9 cellular contexts compared by ENCODE assay signal in the genomic region with DNA sequence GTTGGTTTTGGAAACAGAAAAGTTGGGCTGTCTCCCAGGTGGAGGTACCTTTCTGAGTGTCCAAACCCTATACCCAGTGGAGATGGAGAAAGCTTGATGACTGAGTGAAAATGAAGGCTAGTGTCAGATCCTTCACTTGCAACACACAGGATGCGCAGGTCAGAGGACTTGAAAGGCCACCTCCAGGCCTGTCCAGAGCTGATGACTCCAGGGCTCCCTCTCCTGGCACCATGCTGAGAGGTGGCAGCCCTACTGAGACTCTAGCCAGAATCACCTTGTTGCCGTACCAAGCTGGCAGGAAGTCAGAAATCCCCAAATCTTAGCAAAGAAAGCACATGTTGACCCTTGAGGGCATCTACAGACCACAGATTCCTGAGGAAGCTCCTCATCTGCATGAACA. TPM values are rescaled to one million over a fixed set of nuclear protein-coding genes. Genes with fewer than 3 reads are reported as not detected.
A peak's percentile ranks its signal among the peaks of the same experiment; 100 is the strongest.
DNase-seq lines count a peak whose midpoint lies in the region; ATAC-seq and TF ChIP-seq lines count a peak whose summit lies in the region.
"Had no signal": no experiment of that assay in that cellular context is flagged by ENCODE, and none has a peak within 500 bp of the region (broad histone marks: within the 10 kb centered on the region; RNA-seq: fewer than 3 reads in every experiment).

No MANE protein-coding gene starts in this region.

- DNase-seq in ELR (ENCODE audit: low read depth) (peak; percentile 56), SJCRH30 (peak; percentile 32 to 46), fibroblast of the aortic adventitia (ENCODE audit: low read depth) (no peak), retina (no peak), NCI-H774 (lab: John Stamatoyannopoulos, UW) (no peak)

- H3K9me3 ChIP-seq in SJCRH30 (replicated peaks) (peaks cover 8% of the 10 kb centered on the region; the same call in 1 of the 2 replicates), gastroesophageal sphincter (no peaks in the 10 kb centered on the region)

- no peak for TF ChIP-seq POLR2A in gastroesophageal sphincter (IDR thresholded peaks at IDR 0.05)

- TF ChIP-seq EP300 in gastroesophageal sphincter (IDR thresholded peaks at IDR 0.05): no peak

- no peak overlapping the region for H3K27ac ChIP-seq in 22Rv1
- H3K27ac ChIP-seq in SJCRH30: no peak overlapping the region
- H3K27ac ChIP-seq in gastroesophageal sphincter: no peak overlapping the region

- H3K4me1 ChIP-seq in SJCRH30 (no peaks in the 10 kb centered on the region), gastroesophageal sphincter (peaks cover 0 to 16% (median 0%) of the 10 kb centered on the region in 3 donors)

- H3K27me3 ChIP-seq in SJCRH30 (peaks cover 15% of the 10 kb centered on the region), gastroesophageal sphincter (peaks cover 14% of the 10 kb centered on the region)

- no peak overlapping the region for H3K4me3 ChIP-seq in SJCRH30
- no peak overlapping the region for H3K4me3 ChIP-seq in fibroblast of the aortic adventitia (ENCODE audit: low read depth, low read length)
- H3K4me3 ChIP-seq in gastroesophageal sphincter: no peak overlapping the region

- H3K36me3 ChIP-seq in SJCRH30: no peaks in the 10 kb centered on the region
- H3K36me3 ChIP-seq in gastroesophageal sphincter: no peaks in the 10 kb centered on the region

- no peak for ATAC-seq in gastroesophageal sphincter
- ATAC-seq in HG03135 (IDR thresholded peaks at IDR 0.05; ENCODE audit: unreplicated experiment): no peak

- WGBS in gastroesophageal sphincter (ENCODE audit: low coverage in 1 of 2), 2 donors: 50% methylated on average over 1 of the region's 2 CpGs; no CpG with 5 or more reads in 1 of the 2 donors

- TF ChIP-seq CTCF in 22Rv1 (IDR thresholded peaks at IDR 0.05) (peak; percentile 81), fibroblast of the aortic adventitia (IDR thresholded peaks at IDR 0.05; ENCODE audit: insufficient read depth, low read length) (peak; percentile 39), gastroesophageal sphincter (IDR thresholded peaks at IDR 0.05) (peak in 1 of 4 experiments; percentile 19)

RNA-seq across cellular contexts. Expression of a gene that starts 16.4 kb away (rescaled TPM):
- 0.12 and 0.25 TPM in 2 replicates for total RNA-seq in SJCRH30 (2014; rRNA removed; shearing (Covaris generic))
- total RNA-seq in fibroblast of the aortic adventitia (ENCODE audit: low replicate concordance): not detected in 2 replicates
- total RNA-seq in gastroesophageal sphincter: not detected
- total RNA-seq: temporal lobe had no signal

RNA-seq across cellular contexts. Expression of a gene that starts 45.4 kb away (rescaled TPM):
- not detected in 2 replicates for total RNA-seq in SJCRH30 (2014; rRNA removed; shearing (Covaris generic))
- not detected in 2 replicates for total RNA-seq in fibroblast of the aortic adventitia (ENCODE audit: low replicate concordance)
- not detected for total RNA-seq in gastroesophageal sphincter
- total RNA-seq: temporal lobe had no signal

Comparison
In these comparisons a context has a peak if more than half of its experiments do, and no peak if none do; other contexts are left out.
1. DNase-seq: peak in ELR (single experiment) and SJCRH30 (2 of 2); none in fibroblast of the aortic adventitia (single experiment), retina (single experiment) and NCI-H774 (single experiment).